Comparison of ENCODE assay signal across 18 cellular contexts in genomic region chr4:128338634-128339355, GRCh38. TPM values are rescaled to one million over a fixed set of nuclear protein-coding genes. Genes with fewer than 3 reads are reported as not detected.
DNase-seq lines count a peak whose midpoint lies in the region; ATAC-seq, FAIRE-seq and TF ChIP-seq lines count a peak whose summit lies in the region.
"Had no signal": no experiment of that assay in that cellular context is flagged by ENCODE, and none has a peak within 500 bp of the region (broad histone marks: within the 10 kb centered on the region; RNA-seq: fewer than 3 reads in every experiment).

No MANE protein-coding gene starts in this region.

- peak overlapping the region; percentile 7 for H3K4me2 ChIP-seq in PC-3 (ENCODE audit: low read length)
- H3K4me2 ChIP-seq in endothelial cell of umbilical vein (ENCODE audit: insufficient read depth, low read length), result peak overlapping the region; percentile 72

- H3K4me1 ChIP-seq in PC-3 (ENCODE audit: insufficient read depth, low read length) (peaks cover 19% of the 10 kb centered on the region), endothelial cell of umbilical vein (ENCODE audit: control insufficient read depth, extremely low read depth, insufficient read depth, low read length) (peaks cover 20% of the 10 kb centered on the region)

- H3K9ac ChIP-seq in PC-3 (ENCODE audit: low read length), result no peak overlapping the region
- peak overlapping the region; percentile 52 for H3K9ac ChIP-seq in endothelial cell of umbilical vein (replicated peaks; ENCODE audit: extremely low read depth, insufficient read depth, low read length)

- DNase-seq in Calu3 (peak; percentile 2), PC-3 (peak; percentile 76), endothelial cell of umbilical vein (ENCODE audit: low read depth, low spot score) (peak; percentile 73), myocyte (ENCODE audit: low read depth) (peak; percentile 86), G401 (ENCODE audit: low spot score) (no peak), RWPE1 (ENCODE audit: low spot score) (no peak)
- DNase-seq in CD4-positive, alpha-beta T cell, result no peak
- DNase-seq: activated CD4-positive, alpha-beta T cell treated with anti-CD3 and anti-CD28 coated beads, Interleukin-2, amount 50 U/mL, for 48 hours; activated gamma-delta T cell; CD8-positive, alpha-beta T cell; heart left ventricle; NCI-H2029 treated with DMSO at 0.1 percent for 48 hours; stimulated activated CD4-positive, alpha-beta T cell treated with anti-CD3 and anti-CD28 coated beads, Interleukin-4, amount 100 ng/mL, for 1 hour; T-helper 2 cell had no signal

- H3K9me1 ChIP-seq in endothelial cell of umbilical vein (replicated peaks; ENCODE audit: control insufficient read depth, extremely low read depth, insufficient read depth, low read length), result no peaks in the 10 kb centered on the region

- no peaks in the 10 kb centered on the region for H3K79me2 ChIP-seq in PC-3 (ENCODE audit: low read length)
- no peaks in the 10 kb centered on the region for H3K79me2 ChIP-seq in endothelial cell of umbilical vein (ENCODE audit: control insufficient read depth, insufficient read depth, low read length)

- TF ChIP-seq CTCF in Calu3 (IDR thresholded peaks at IDR 0.05; ENCODE audit: unreplicated experiment) (no peak), PC-3 (conservative IDR thresholded peaks at IDR 0.05; ENCODE audit: low read depth, low read length) (no peak), endothelial cell of umbilical vein (IDR thresholded peaks at IDR 0.05; ENCODE audit: extremely low read depth in 1 of 2, insufficient read depth in 1 of 2, low read depth in 1 of 2, low read length in 2 of 2) (no peak), RWPE1 (conservative IDR thresholded peaks at IDR 0.05; ENCODE audit: low read depth) (no peak)
- TF ChIP-seq CTCF in CD4-positive, alpha-beta T cell (IDR thresholded peaks at IDR 0.05), result no peak

- in situ Hi-C loops in G401 (cut with HindIII; ENCODE audit: low sequenced_read_pairs), result no loop called here

- intact Hi-C loops in Calu3 (cut with micrococcal nuclease; ENCODE audit: unreplicated experiment), result no loop called here
- intact Hi-C loops in PC-3 (cut with micrococcal nuclease), result loop anchor here (1.0 to 2.0 kb wide), 2 partner anchors 16 to 49 kb away; no protein-coding TSS in a partner anchor
- intact Hi-C loops in endothelial cell of umbilical vein (cut with micrococcal nuclease), result loop anchor here (1.0 kb wide), 2 partner anchors 15 to 50 kb away; no protein-coding TSS in a partner anchor
- intact Hi-C loops in CD4-positive, alpha-beta T cell (cut with DNase I, micrococcal nuclease), result no loop called here

- H3K4me1 Mint-ChIP-seq in Calu3 (ENCODE audit: low read depth, unreplicated experiment), result peaks cover 17% of the 10 kb centered on the region
- no peaks in the 10 kb centered on the region for H3K4me1 Mint-ChIP-seq in CD4-positive, alpha-beta T cell (ENCODE audit: low read depth)
- H3K4me1 Mint-ChIP-seq: memory B cell had no signal

- BruUV-seq in Calu3 (replicated peaks; lab: Mats Ljungman, UMichigan) (no TSS peak), PC-3 (replicated peaks; lab: Mats Ljungman, UMichigan) (no TSS peak), endothelial cell of umbilical vein (replicated peaks; lab: Mats Ljungman, UMichigan) (no TSS peak)

- H2AFZ ChIP-seq in PC-3 (ENCODE audit: low read length) (no peak overlapping the region), endothelial cell of umbilical vein (ENCODE audit: low read depth, low read length) (no peak overlapping the region)

- CTCF ChIA-PET in Calu3 (lab: Charles Lee) (interaction anchor here (0.6 kb wide), 1 partner anchor 24 kb away, joined by 7 read pairs; no protein-coding TSS in a partner anchor), PC-3 (lab: Charles Lee) (no interaction called here), endothelial cell of umbilical vein (lab: Charles Lee) (interaction anchor here (0.7 to 3.2 kb wide), 9 partner anchors 8 to 130 kb away, joined by 3 to 18 read pairs (median 3); no protein-coding TSS in a partner anchor), RWPE1 (lab: Yijun Ruan, JAX) (no interaction called here)
- CTCF ChIA-PET in CD4-positive, alpha-beta T cell (lab: Charles Lee), result interaction anchor here (0.7 kb wide), 1 partner anchor 8 kb away, joined by 3 read pairs; no protein-coding TSS in a partner anchor

- peak; percentile 95 for ATAC-seq in PC-3
- no peak for ATAC-seq in CD4-positive, alpha-beta T cell (ENCODE audit: poor library complexity)
- ATAC-seq in GM18867 (IDR thresholded peaks at IDR 0.05; ENCODE audit: unreplicated experiment), result no peak
- ATAC-seq: CD8-positive, alpha-beta T cell had no signal

- H3K4me3 Mint-ChIP-seq in Calu3 (ENCODE audit: low read depth, unreplicated experiment), result no peak overlapping the region
- no peak overlapping the region for H3K4me3 Mint-ChIP-seq in CD4-positive, alpha-beta T cell
- H3K4me3 Mint-ChIP-seq: CD8-positive, alpha-beta T cell; memory B cell; stimulated activated naive CD8-positive, alpha-beta T cell treated with anti-CD3 and anti-CD28 coated beads, Interleukin-15, Interleukin-2, amounts not matched to agents 100 ng/mL and 50 ng/mL, for 24 hours had no signal

- no peak overlapping the region for H3K27ac Mint-ChIP-seq in Calu3 (ENCODE audit: unreplicated experiment)
- no peak overlapping the region for H3K27ac Mint-ChIP-seq in CD4-positive, alpha-beta T cell
- H3K27ac Mint-ChIP-seq: CD8-positive, alpha-beta T cell; memory B cell; stimulated activated naive CD8-positive, alpha-beta T cell treated with anti-CD3 and anti-CD28 coated beads, Interleukin-15, Interleukin-2, amounts not matched to agents 100 ng/mL and 50 ng/mL, for 24 hours had no signal

- H3K27me3 ChIP-seq in PC-3 (ENCODE audit: low read length) (no peaks in the 10 kb centered on the region), endothelial cell of umbilical vein (ENCODE audit: control insufficient read depth in 2 of 2, insufficient read depth in 2 of 2, low read length in 2 of 2) (no peaks in the 10 kb centered on the region)
- no peaks in the 10 kb centered on the region for H3K27me3 ChIP-seq in CD4-positive, alpha-beta T cell (ENCODE audit: control insufficient read depth, insufficient read depth, low read length)
- H3K27me3 ChIP-seq: heart left ventricle had no signal

- H3K27ac ChIP-seq in PC-3 (ENCODE audit: low read length) (no peak overlapping the region), endothelial cell of umbilical vein (ENCODE audit: insufficient read depth, low read depth, low read length) (peak overlapping the region; percentile 81), RWPE1 (no peak overlapping the region)
- no peak overlapping the region for H3K27ac ChIP-seq in CD4-positive, alpha-beta T cell (ENCODE audit: low read depth, low read length)
- H3K27ac ChIP-seq: heart left ventricle had no signal

- POLR2A ChIA-PET in PC-3 (lab: Charles Lee; ENCODE audit: unreplicated experiment) (no interaction called here), endothelial cell of umbilical vein (lab: Charles Lee) (no interaction called here), RWPE1 (lab: Yijun Ruan, JAX; ENCODE audit: low non-redundant PET) (no interaction called here)
- POLR2A ChIA-PET in CD4-positive, alpha-beta T cell (lab: Charles Lee), result no interaction called here

- H3K27me3 Mint-ChIP-seq in Calu3 (ENCODE audit: unreplicated experiment), result no peaks in the 10 kb centered on the region
- H3K27me3 Mint-ChIP-seq in CD4-positive, alpha-beta T cell, result no peaks in the 10 kb centered on the region
- H3K27me3 Mint-ChIP-seq: memory B cell; stimulated activated naive CD8-positive, alpha-beta T cell treated with anti-CD3 and anti-CD28 coated beads, Interleukin-15, Interleukin-2, amounts not matched to agents 100 ng/mL and 50 ng/mL, for 24 hours had no signal

- no peak overlapping the region for H3K4me3 ChIP-seq in PC-3 (ENCODE audit: low read length)
- H3K4me3 ChIP-seq in endothelial cell of umbilical vein (replicated peaks in 1 of 3; ENCODE audit: insufficient read depth in 1 of 3, low read depth in 1 of 3, low read length in 3 of 3), result no peak overlapping the region
- H3K4me3 ChIP-seq: heart left ventricle had no signal

- H4K20me1 ChIP-seq in PC-3 (ENCODE audit: low read length) (no peaks in the 10 kb centered on the region), endothelial cell of umbilical vein (replicated peaks; ENCODE audit: control insufficient read depth, extremely low read depth, insufficient read depth, low read length) (no peaks in the 10 kb centered on the region)

- H3K36me3 ChIP-seq in PC-3 (ENCODE audit: low read depth, low read length) (no peaks in the 10 kb centered on the region), endothelial cell of umbilical vein (ENCODE audit: control insufficient read depth in 2 of 2, extremely low read depth in 1 of 2, insufficient read depth in 2 of 2, low read length in 2 of 2) (no peaks in the 10 kb centered on the region)
- H3K36me3 ChIP-seq: heart left ventricle had no signal

- H3F3A ChIP-seq in PC-3 (ENCODE audit: low read length, unreplicated experiment), result no peaks in the 10 kb centered on the region

- no peaks in the 10 kb centered on the region for H3K36me3 Mint-ChIP-seq in Calu3 (ENCODE audit: insufficient read depth, unreplicated experiment)
- H3K36me3 Mint-ChIP-seq in CD4-positive, alpha-beta T cell (ENCODE audit: low read depth), result peaks cover 6% of the 10 kb centered on the region
- H3K36me3 Mint-ChIP-seq: CD8-positive, alpha-beta T cell; memory B cell had no signal

- H3K9me2 ChIP-seq in PC-3 (replicated peaks; ENCODE audit: low read length), result no peaks in the 10 kb centered on the region

- H3K9me3 ChIP-seq in PC-3 (ENCODE audit: low read length) (no peaks in the 10 kb centered on the region), endothelial cell of umbilical vein (replicated peaks; ENCODE audit: control insufficient read depth, insufficient read depth, low read length) (no peaks in the 10 kb centered on the region)
- no peaks in the 10 kb centered on the region for H3K9me3 ChIP-seq in CD4-positive, alpha-beta T cell (ENCODE audit: control insufficient read depth, low read length)
- H3K9me3 ChIP-seq: heart left ventricle had no signal

- dilution Hi-C loops in endothelial cell of umbilical vein (cut with MboI; ENCODE audit: extremely low pct_ligation_motif_present, low sequenced_read_pairs), result no loop called here

- TF ChIP-seq POLR2A in endothelial cell of umbilical vein (IDR thresholded peaks at IDR 0.05; ENCODE audit: low read depth, low read length), result no peak

- H3K9me3 Mint-ChIP-seq in Calu3 (ENCODE audit: low read depth, unreplicated experiment), result no peaks in the 10 kb centered on the region
- peaks cover 2% of the 10 kb centered on the region for H3K9me3 Mint-ChIP-seq in CD4-positive, alpha-beta T cell
- H3K9me3 Mint-ChIP-seq: CD8-positive, alpha-beta T cell; memory B cell had no signal

- FAIRE-seq in endothelial cell of umbilical vein (lab: Jason Lieb, UNC), result peak; percentile 83
- FAIRE-seq: colon had no signal

RNA-seq across cellular contexts. Expression of gene PGRMC2, which starts 51.2 kb away (rescaled TPM):
- 54.5 and 55.5 TPM in 2 replicates for total RNA-seq in Calu3 (2022)
- 11.4 and 16.8 TPM in 2 replicates for total RNA-seq in PC-3 (2014; rRNA removed)
- 58.1 and 63.4 TPM in 2 replicates for total RNA-seq in endothelial cell of umbilical vein
- polyA plus RNA-seq in endothelial cell of umbilical vein, result 6.9 and 10.1 TPM in 2 replicates
- 15.8 and 18.2 TPM in 2 replicates for polyA plus RNA-seq in endothelial cell of umbilical vein (2011; cell fraction: cytosol; rRNA removed)
- polyA plus RNA-seq in endothelial cell of umbilical vein (2011; cell fraction: nucleus; rRNA removed), result 9.5 and 12.6 TPM in 2 replicates
- polyA plus RNA-seq in endothelial cell of umbilical vein (2012), result 66.0 and 93.3 TPM in 2 replicates
- polyA minus RNA-seq in endothelial cell of umbilical vein, result 4.5 and 5.0 TPM in 2 replicates
- 5.4 TPM for polyA minus RNA-seq in endothelial cell of umbilical vein (2011; cell fraction: cytosol; rRNA and poly(A)+ RNA removed)
- polyA minus RNA-seq in endothelial cell of umbilical vein (2011; cell fraction: nucleus; rRNA and poly(A)+ RNA removed), result 5.4 and 8.5 TPM in 2 replicates
- 16.7 and 19.6 TPM in 2 replicates for total RNA-seq in myocyte
- 84.4 TPM for polyA plus RNA-seq in myocyte (2012)
- 10 to 100 TPM; 92.8 to 99.9 TPM for total RNA-seq in CD4-positive, alpha-beta T cell
- 45.0 and 58.6 TPM in 2 replicates for total RNA-seq in G401 (2014; rRNA removed; shearing (Covaris generic))

Comparison
In these comparisons a context has a peak if more than half of its experiments do, and no peak if none do; other contexts are left out.
1. DNase-seq: peak in Calu3 (single experiment), PC-3 (single experiment), endothelial cell of umbilical vein (single experiment) and myocyte (single experiment); none in CD4-positive, alpha-beta T cell (0 of 10), G401 (single experiment) and RWPE1 (single experiment).
2. CTCF ChIA-PET loops: an anchor here in Calu3 (0.6 kb wide), endothelial cell of umbilical vein (0.7 to 3.2 kb wide) and CD4-positive, alpha-beta T cell (0.7 kb wide); none called in PC-3 and RWPE1.
3. intact Hi-C loops: an anchor here in PC-3 (1.0 to 2.0 kb wide) and endothelial cell of umbilical vein (1.0 kb wide); none called in Calu3 and CD4-positive, alpha-beta T cell.